ENCODE assay signal across 30 cellular contexts in the genomic region with DNA sequence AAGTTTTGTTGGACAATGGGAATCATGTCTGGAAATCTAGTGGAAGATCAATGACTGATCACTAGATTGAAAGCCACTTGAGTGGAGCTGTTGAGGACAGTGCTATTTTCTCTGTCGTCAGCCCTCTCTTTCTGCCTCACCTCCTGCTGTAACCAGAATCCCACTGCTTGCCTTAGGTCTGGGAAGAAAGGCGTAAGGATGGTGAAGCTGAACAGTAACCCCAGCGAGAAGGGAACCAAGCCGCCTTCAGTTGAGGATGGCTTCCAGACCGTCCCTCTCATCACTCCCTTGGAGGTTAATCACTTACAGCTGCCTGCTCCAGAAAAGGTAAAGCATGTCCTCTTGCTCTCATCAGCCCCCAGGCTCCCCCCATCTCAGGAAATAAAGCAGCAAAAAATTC. TPM values are rescaled to one million over a fixed set of nuclear protein-coding genes. Genes with fewer than 3 reads are reported as not detected.
"Had no signal": no experiment of that assay in that cellular context is flagged by ENCODE, and none has a peak within 500 bp of the region (broad histone marks: within the 10 kb centered on the region; RNA-seq: fewer than 3 reads in every experiment).

No MANE protein-coding gene starts in this region.

- H3K4me3 Mint-ChIP-seq: activated B cell treated with CpG ODN at 0.5 μM for 24 hours; activated CD8-positive, alpha-beta T cell treated with anti-CD3 and anti-CD28 coated beads for 36 hours; activated naive CD4-positive, alpha-beta T cell treated with anti-CD3 and anti-CD28 coated beads, Interleukin-2, amount 50 U/mL, for 24 hours; dendritic cell treated with granulocyte-macrophage colony-stimulating factor and Interleukin-4, amounts not matched to agents 40 ng/mL and 50 ng/mL, for 4 days; naive thymus-derived CD8-positive, alpha-beta T cell; stimulated activated memory B cell treated with anti-CD40 and anti-IgM and Interleukin-4, amounts not matched to agents 10 μg/mL and 1 μg/mL and 100 μg/mL, for 72 hours; stimulated activated naive CD8-positive, alpha-beta T cell treated with anti-CD3 and anti-CD28 coated beads, Interleukin-15, amount 100 ng/mL, for 72 hours; T-helper 2 cell treated with Interferon-gamma antibody and Interleukin-4, amounts not matched to agents 5 μg/mL and 100 μg/mL, for 36 hours; type B pancreatic cell had no signal

- H3K9me3 Mint-ChIP-seq: activated B cell treated with CpG ODN at 0.5 μM for 24 hours; activated CD8-positive, alpha-beta T cell treated with anti-CD3 and anti-CD28 coated beads for 36 hours; activated T-helper 2 cell treated with anti-CD3 and anti-CD28 coated beads, Interferon-gamma antibody, Interleukin-2, Interleukin-4, amounts not matched to agents 10 μg/mL and 5 μg/mL and 100 μg/mL, durations not matched to agents 14 hours and 24 hours and 36 hours; dendritic cell treated with granulocyte-macrophage colony-stimulating factor and Interleukin-4, amounts not matched to agents 40 ng/mL and 50 ng/mL, for 4 days; stimulated activated memory B cell treated with anti-CD40 and anti-IgM and Interleukin-4, amounts not matched to agents 10 μg/mL and 1 μg/mL and 100 μg/mL, for 72 hours; stimulated activated naive CD8-positive, alpha-beta T cell treated with anti-CD3 and anti-CD28 coated beads, Interleukin-15, amount 100 ng/mL, for 72 hours; T-helper 2 cell treated with Interferon-gamma antibody and Interleukin-4, amounts not matched to agents 5 μg/mL and 100 μg/mL, for 36 hours; type B pancreatic cell had no signal

- H3K27ac ChIP-seq: body of pancreas, cardiac muscle cell, esophagus muscularis mucosa, foreskin keratinocyte, heart right ventricle, left lung, lower lobe of right lung, right atrium auricular region, uterus had no signal

- H3K36me3 Mint-ChIP-seq: activated naive CD4-positive, alpha-beta T cell treated with anti-CD3 and anti-CD28 coated beads, Interleukin-2, amount 50 U/mL, for 24 hours; naive thymus-derived CD8-positive, alpha-beta T cell; stimulated activated memory B cell treated with anti-CD40 and anti-IgM and Interleukin-4, amounts not matched to agents 10 μg/mL and 1 μg/mL and 100 μg/mL, for 72 hours; type B pancreatic cell had no signal

- ATAC-seq: activated CD8-positive, alpha-beta T cell treated with anti-CD3 and anti-CD28 coated beads for 36 hours; body of pancreas; foreskin keratinocyte; heart right ventricle; left lung; lower lobe of right lung; naive thymus-derived CD8-positive, alpha-beta T cell; stimulated activated memory B cell treated with anti-CD40 and anti-IgM and Interleukin-4, amounts not matched to agents 10 μg/mL and 1 μg/mL and 100 μg/mL, for 72 hours; stimulated activated naive CD8-positive, alpha-beta T cell treated with anti-CD3 and anti-CD28 coated beads, Interleukin-15, amount 100 ng/mL, for 72 hours had no signal

- H3K4me3 ChIP-seq: body of pancreas, cardiac muscle cell, esophagus muscularis mucosa, heart right ventricle, left lung, lower lobe of right lung, right atrium auricular region, smooth muscle cell, uterus had no signal

- H3K27ac Mint-ChIP-seq: activated B cell treated with CpG ODN at 0.5 μM for 24 hours; activated CD8-positive, alpha-beta T cell treated with anti-CD3 and anti-CD28 coated beads for 36 hours; activated naive CD4-positive, alpha-beta T cell treated with anti-CD3 and anti-CD28 coated beads, Interleukin-2, amount 50 U/mL, for 24 hours; activated T-helper 2 cell treated with anti-CD3 and anti-CD28 coated beads, Interferon-gamma antibody, Interleukin-2, Interleukin-4, amounts not matched to agents 10 μg/mL and 5 μg/mL and 100 μg/mL, durations not matched to agents 14 hours and 24 hours and 36 hours; dendritic cell treated with granulocyte-macrophage colony-stimulating factor and Interleukin-4, amounts not matched to agents 40 ng/mL and 50 ng/mL, for 4 days; naive thymus-derived CD8-positive, alpha-beta T cell; stimulated activated memory B cell treated with anti-CD40 and anti-IgM and Interleukin-4, amounts not matched to agents 10 μg/mL and 1 μg/mL and 100 μg/mL, for 72 hours; stimulated activated naive CD8-positive, alpha-beta T cell treated with anti-CD3 and anti-CD28 coated beads, Interleukin-15, amount 100 ng/mL, for 72 hours; T-helper 2 cell treated with Interferon-gamma antibody and Interleukin-4, amounts not matched to agents 5 μg/mL and 100 μg/mL, for 36 hours; type B pancreatic cell had no signal

- H3K4me1 Mint-ChIP-seq: activated B cell treated with CpG ODN at 0.5 μM for 24 hours; activated naive CD4-positive, alpha-beta T cell treated with anti-CD3 and anti-CD28 coated beads, Interleukin-2, amount 50 U/mL, for 24 hours; naive thymus-derived CD8-positive, alpha-beta T cell; stimulated activated memory B cell treated with anti-CD40 and anti-IgM and Interleukin-4, amounts not matched to agents 10 μg/mL and 1 μg/mL and 100 μg/mL, for 72 hours; stimulated activated naive CD8-positive, alpha-beta T cell treated with anti-CD3 and anti-CD28 coated beads, Interleukin-15, amount 100 ng/mL, for 72 hours had no signal

- H3K27me3 ChIP-seq: body of pancreas, cardiac muscle cell, foreskin keratinocyte, right atrium auricular region, uterus had no signal

- DNase-seq: activated B cell treated with CpG ODN at 0.5 μM for 24 hours; activated CD4-positive, alpha-beta T cell treated with anti-CD3 and anti-CD28 coated beads, Interleukin-2, amount 50 U/mL, for 1 hour; activated CD8-positive, alpha-beta T cell treated with anti-CD3 and anti-CD28 coated beads for 36 hours; activated T-cell treated with anti-CD3 and anti-CD28 coated beads, Interleukin-2, amount 50 U/mL, for 48 hours; aorta; body of pancreas; effector CD4-positive, alpha-beta T cell; foreskin keratinocyte; heart right ventricle; left lung; lower lobe of right lung; mesenchymal stem cell; naive thymus-derived CD8-positive, alpha-beta T cell; stimulated activated CD4-positive, alpha-beta T cell treated with anti-CD3 and anti-CD28 coated beads, Interleukin-1b, Interleukin-23, amount 100 ng/mL, for 48 hours; stimulated activated CD4-positive, alpha-beta T cell treated with anti-CD3 and anti-CD28 coated beads, Interleukin-4, amount 100 ng/mL, for 4 hours; stimulated activated CD8-positive, alpha-beta memory T cell treated with anti-CD3 and anti-CD28 coated beads, Interleukin-4, amount 100 ng/mL, for 48 hours; stimulated activated naive CD8-positive, alpha-beta T cell treated with anti-CD3 and anti-CD28 coated beads, Interleukin-15, amount 100 ng/mL, for 72 hours; uterus had no signal

RNA-seq across cellular contexts. Expression of gene NSG2, which starts 1.1 kb away (rescaled TPM):
- total RNA-seq: activated B cell treated with CpG ODN at 0.5 μM for 24 hours; activated CD8-positive, alpha-beta T cell treated with anti-CD3 and anti-CD28 coated beads for 36 hours; activated T-helper 2 cell treated with anti-CD3 and anti-CD28 coated beads, Interferon-gamma antibody, Interleukin-2, Interleukin-4, amounts not matched to agents 10 μg/mL and 5 μg/mL and 100 μg/mL, durations not matched to agents 14 hours and 24 hours and 36 hours; aorta; foreskin keratinocyte; lower lobe of right lung; naive thymus-derived CD8-positive, alpha-beta T cell; omental fat pad; pulmonary artery endothelial cell had no signal
- polyA plus RNA-seq: foreskin keratinocyte; naive thymus-derived CD8-positive, alpha-beta T cell; smooth muscle cell had no signal

RNA-seq across cellular contexts. Expression of gene C5orf47, which starts 57.6 kb away (rescaled TPM):
- total RNA-seq: activated B cell treated with CpG ODN at 0.5 μM for 24 hours; activated CD8-positive, alpha-beta T cell treated with anti-CD3 and anti-CD28 coated beads for 36 hours; activated T-helper 2 cell treated with anti-CD3 and anti-CD28 coated beads, Interferon-gamma antibody, Interleukin-2, Interleukin-4, amounts not matched to agents 10 μg/mL and 5 μg/mL and 100 μg/mL, durations not matched to agents 14 hours and 24 hours and 36 hours; aorta; body of pancreas; esophagus muscularis mucosa; foreskin keratinocyte; lower lobe of right lung; naive thymus-derived CD8-positive, alpha-beta T cell; pulmonary artery endothelial cell; smooth muscle cell had no signal
- polyA plus RNA-seq: aorta; cardiac muscle cell; foreskin keratinocyte; naive thymus-derived CD8-positive, alpha-beta T cell; smooth muscle cell had no signal
